Comparison of ENCODE assay signal across 13 cellular contexts in the genomic region with DNA sequence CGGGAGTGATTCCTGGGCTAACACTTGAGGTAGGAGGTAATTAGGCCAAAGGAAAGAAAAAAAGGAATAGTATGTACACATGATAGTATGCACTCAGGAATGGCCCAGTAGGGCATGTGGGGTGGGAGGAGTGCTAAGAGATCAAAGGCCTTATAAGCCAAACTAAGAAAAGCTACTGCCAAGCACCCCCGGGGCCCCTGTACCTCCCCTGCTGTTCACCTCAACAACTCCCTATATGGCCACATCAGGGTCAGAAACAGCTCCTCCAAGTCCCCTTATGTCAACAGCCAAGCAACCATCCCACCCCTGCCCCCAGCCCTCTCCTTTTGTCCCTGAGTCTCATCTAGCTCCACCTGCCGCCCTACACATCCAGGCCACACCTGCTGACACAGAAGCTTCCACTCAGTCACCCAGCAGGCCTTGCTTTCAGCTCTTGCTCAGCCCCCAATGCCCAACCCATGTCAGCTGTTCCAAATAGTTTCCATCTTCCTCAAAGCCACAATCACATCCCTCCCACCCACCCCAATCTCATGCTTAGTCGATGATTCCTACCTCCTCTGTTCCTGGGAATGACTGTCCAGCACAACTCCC.
A peak's percentile ranks its signal among the peaks of the same experiment; 100 is the strongest.
DNase-seq lines count a peak whose midpoint lies in the region; ATAC-seq and TF ChIP-seq lines count a peak whose summit lies in the region.
"Had no signal": no experiment of that assay in that cellular context is flagged by ENCODE, and none has a peak within 500 bp of the region (broad histone marks: within the 10 kb centered on the region; RNA-seq: fewer than 3 reads in every experiment).

No MANE protein-coding gene starts in this region.

- no peak overlapping the region for H3K27ac Mint-ChIP-seq in activated CD4-positive, alpha-beta T cell treated with anti-CD3 and anti-CD28 coated beads, Interleukin-2, amount 10 ng/mL, durations not matched to agents 24 days and 14 days
- H3K27ac Mint-ChIP-seq: activated T-helper 2 cell treated with anti-CD3 and anti-CD28 coated beads, Interferon-gamma antibody, Interleukin-2, Interleukin-4, amounts not matched to agents 10 μg/mL and 5 μg/mL and 100 μg/mL, durations not matched to agents 14 hours and 24 hours and 36 hours; effector memory CD8-positive, alpha-beta T cell had no signal

- TF ChIP-seq CTCF in heart right ventricle (IDR thresholded peaks at IDR 0.05) (no peak), epithelial cell of esophagus (IDR thresholded peaks at IDR 0.05; ENCODE audit: insufficient read depth, low read depth, low read length, missing control alignments) (no peak)

- H3K4me3 Mint-ChIP-seq in activated CD4-positive, alpha-beta T cell treated with anti-CD3 and anti-CD28 coated beads, Interleukin-2, amount 10 ng/mL, durations not matched to agents 24 days and 14 days = no peak overlapping the region
- H3K4me3 Mint-ChIP-seq: effector memory CD8-positive, alpha-beta T cell had no signal

- H3K9me3 ChIP-seq in heart right ventricle (no peaks in the 10 kb centered on the region), muscle layer of duodenum (ENCODE audit: control insufficient read depth in 1 of 2, low read length in 2 of 2) (no peaks in the 10 kb centered on the region), aorta (ENCODE audit: control insufficient read depth, low read length) (no peaks in the 10 kb centered on the region)
- H3K9me3 ChIP-seq: ovary had no signal

- 53 to 55% methylated on average over 4 of the region's 4 CpGs for WGBS in heart right ventricle, 2 donors
- WGBS in aorta, 2 donors = 40 to 47% methylated on average over 4 of the region's 4 CpGs

- H3K27me3 ChIP-seq in heart right ventricle (no peaks in the 10 kb centered on the region), muscle layer of duodenum (ENCODE audit: low read depth, low read length) (no peaks in the 10 kb centered on the region), aorta (ENCODE audit: control insufficient read depth in 1 of 2, insufficient read depth in 2 of 2, low read length in 1 of 2) (no peaks in the 10 kb centered on the region)
- H3K27me3 ChIP-seq: ovary had no signal

- peak overlapping the region; percentile 74 to 94 (median 89) for H3K27ac ChIP-seq in heart right ventricle
- H3K27ac ChIP-seq in muscle layer of duodenum (ENCODE audit: low read length) = peak overlapping the region; percentile 90
- H3K27ac ChIP-seq in aorta (ENCODE audit: low read depth in 1 of 2, low read length in 2 of 2) = peak overlapping the region; percentile 57 to 82
- H3K27ac ChIP-seq: ovary had no signal

- no peaks in the 10 kb centered on the region for H3K9me3 Mint-ChIP-seq in activated CD4-positive, alpha-beta T cell treated with anti-CD3 and anti-CD28 coated beads, Interleukin-2, amount 10 ng/mL, durations not matched to agents 24 days and 14 days
- H3K9me3 Mint-ChIP-seq: activated T-helper 2 cell treated with anti-CD3 and anti-CD28 coated beads, Interferon-gamma antibody, Interleukin-2, Interleukin-4, amounts not matched to agents 10 μg/mL and 5 μg/mL and 100 μg/mL, durations not matched to agents 14 hours and 24 hours and 36 hours; effector memory CD8-positive, alpha-beta T cell had no signal

- peaks cover 0 to 15% (median 0%) of the 10 kb centered on the region in 9 donors for H3K36me3 ChIP-seq in heart right ventricle
- H3K36me3 ChIP-seq in muscle layer of duodenum (ENCODE audit: control insufficient read depth in 1 of 2, insufficient read depth in 2 of 2, low read length in 2 of 2) = no peaks in the 10 kb centered on the region
- peaks cover 0 to 3% of the 10 kb centered on the region in 2 donors for H3K36me3 ChIP-seq in aorta (ENCODE audit: control insufficient read depth in 1 of 2, insufficient read depth in 2 of 2, low read length in 1 of 2)
- H3K36me3 ChIP-seq: ovary had no signal

- H3K4me1 ChIP-seq in heart right ventricle (peaks cover 39 to 86% (median 69%) of the 10 kb centered on the region in 9 donors), muscle layer of duodenum (ENCODE audit: control insufficient read depth in 1 of 2, insufficient read depth in 2 of 2, low read length in 2 of 2) (peaks cover 23 to 24% of the 10 kb centered on the region in 2 donors), aorta (ENCODE audit: control insufficient read depth in 1 of 2, insufficient read depth in 2 of 2, low read length in 2 of 2) (peaks cover 10 to 18% of the 10 kb centered on the region in 2 donors)

- DNase-seq in heart right ventricle (no peak), cardiac septum (ENCODE audit: low spot score) (no peak), epithelial cell of esophagus (ENCODE audit: low read depth) (peak; percentile 22), aorta (no peak), HuH-7.5 (ENCODE audit: low spot score) (no peak)
- DNase-seq in activated CD4-positive, alpha-beta T cell treated with anti-CD3 and anti-CD28 coated beads, Interleukin-2, amount 10 ng/mL, durations not matched to agents 24 days and 14 days = no peak
- DNase-seq: effector memory CD8-positive, alpha-beta T cell; GF-D8; NCI-H1048; ovary had no signal

- ATAC-seq in heart right ventricle = peak in 2 of 8 donors; percentile 5 to 10
- ATAC-seq in aorta (ENCODE audit: low FRiP score) = no peak
- no peak for ATAC-seq in HG03135 (IDR thresholded peaks at IDR 0.05; ENCODE audit: unreplicated experiment)
- ATAC-seq: effector memory CD8-positive, alpha-beta T cell had no signal

- intact Hi-C loops in heart right ventricle (cut with DNase I) (no loop called here), cardiac septum (cut with DNase I) (loop anchor here (2.0 kb wide), 1 partner anchor 34 kb away; no protein-coding TSS in a partner anchor), aorta (cut with DNase I) (no loop called here)
- intact Hi-C loops in activated CD4-positive, alpha-beta T cell treated with anti-CD3 and anti-CD28 coated beads, Interleukin-2, amount 10 ng/mL, durations not matched to agents 24 days and 14 days (cut with micrococcal nuclease) = no loop called here

- H3K4me3 ChIP-seq in heart right ventricle (no peak overlapping the region), epithelial cell of esophagus (ENCODE audit: low read length) (no peak overlapping the region), muscle layer of duodenum (ENCODE audit: low read depth in 1 of 2, low read length in 2 of 2) (peak overlapping the region in 1 of 2 donors; percentile 33), aorta (ENCODE audit: low read length in 2 of 2) (no peak overlapping the region)
- H3K4me3 ChIP-seq: ovary had no signal

- H3K4me1 Mint-ChIP-seq in activated CD4-positive, alpha-beta T cell treated with anti-CD3 and anti-CD28 coated beads, Interleukin-2, amount 10 ng/mL, durations not matched to agents 24 days and 14 days = no peaks in the 10 kb centered on the region

- peaks cover 9% of the 10 kb centered on the region for H3K27me3 Mint-ChIP-seq in activated CD4-positive, alpha-beta T cell treated with anti-CD3 and anti-CD28 coated beads, Interleukin-2, amount 10 ng/mL, durations not matched to agents 24 days and 14 days

- H3K36me3 Mint-ChIP-seq in activated CD4-positive, alpha-beta T cell treated with anti-CD3 and anti-CD28 coated beads, Interleukin-2, amount 10 ng/mL, durations not matched to agents 24 days and 14 days (ENCODE audit: low read depth) = no peaks in the 10 kb centered on the region
